8 cellular contexts compared by ENCODE assay signal in the genomic region with DNA sequence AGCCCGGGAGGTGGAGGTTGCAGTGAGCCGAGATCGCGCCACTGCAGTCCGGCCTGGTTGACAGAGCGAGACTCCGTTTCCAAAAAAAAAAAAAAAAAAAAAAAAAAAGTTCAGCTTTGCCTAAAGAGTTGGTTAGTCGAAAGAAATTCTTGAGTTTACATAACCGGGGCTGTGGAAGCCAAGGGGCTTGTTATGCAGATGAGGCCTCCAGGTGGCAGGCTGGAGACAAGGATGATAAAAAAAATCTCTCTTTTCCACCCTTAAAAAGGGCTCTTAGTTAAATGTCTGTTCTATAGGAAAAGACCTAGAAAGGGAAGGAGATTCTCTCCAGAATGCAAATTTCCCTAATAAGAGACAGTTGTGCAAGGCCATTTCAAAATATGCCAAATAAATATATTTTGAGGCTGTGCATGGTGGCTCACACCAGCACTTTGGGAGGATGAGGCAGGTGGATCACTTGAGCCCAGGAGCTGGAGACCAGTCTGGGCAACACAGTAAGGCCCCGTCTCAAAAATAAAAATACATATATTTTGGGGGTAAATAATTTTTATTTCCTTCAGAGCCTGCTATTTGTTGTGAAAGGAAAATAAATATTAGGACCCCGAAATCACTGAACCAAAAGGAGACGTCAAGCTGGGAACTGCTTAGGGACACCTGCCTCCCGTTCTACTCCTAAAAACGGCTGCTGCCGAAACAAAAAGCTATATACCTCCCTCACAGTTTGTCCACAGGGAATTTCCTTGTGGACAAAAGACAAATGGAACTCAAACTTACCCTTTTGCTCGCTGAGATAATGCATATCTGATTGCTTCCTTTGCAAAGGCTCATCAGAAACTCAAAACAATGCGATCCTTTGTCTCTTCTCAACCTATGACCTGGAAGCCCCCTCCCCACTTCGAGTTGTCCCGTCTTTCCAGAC. TPM values are rescaled to one million over a fixed set of nuclear protein-coding genes. Genes with fewer than 3 reads are reported as not detected.
DNase-seq lines count a peak whose midpoint lies in the region; FAIRE-seq and TF ChIP-seq lines count a peak whose summit lies in the region.

No MANE protein-coding gene starts in this region.

- H3K4me1 ChIP-seq in BE2C (no peaks in the 10 kb centered on the region), OCI-LY7 (ENCODE audit: insufficient read depth, low read length, poor library complexity, severe bottlenecking) (peaks cover 31% of the 10 kb centered on the region), ascending aorta (peaks cover 7 to 36% of the 10 kb centered on the region in 2 donors), sigmoid colon (peaks cover 0 to 44% (median 15%) of the 10 kb centered on the region in 4 donors)

- H3K27me3 ChIP-seq in BE2C, result no peaks in the 10 kb centered on the region
- H3K27me3 ChIP-seq in ascending aorta, result no peaks in the 10 kb centered on the region
- peaks cover under 1 to 12% (median 3%) of the 10 kb centered on the region in 3 donors for H3K27me3 ChIP-seq in sigmoid colon

- intact Hi-C loops in OCI-LY7 (cut with micrococcal nuclease; ENCODE audit: unreplicated experiment), result loop anchor here (1.0 to 10.0 kb wide), 4 partner anchors 50 to 143 kb away; no protein-coding TSS in a partner anchor
- intact Hi-C loops in ascending aorta (cut with DNase I), result loop anchor here (5.0 kb wide), 4 partner anchors 68 to 202 kb away; partner anchors contain the start of genes BET1L, PSMD13, RIC8A and RNH1
- intact Hi-C loops in sigmoid colon (cut with DNase I), result loop anchor here (2.0 to 10.0 kb wide), 6 partner anchors 53 to 200 kb away; partner anchors contain the start of genes BET1L, PSMD13, RIC8A and RNH1

- H3K27ac ChIP-seq in OCI-LY7 (ENCODE audit: low read depth, low read length, poor library complexity, severe bottlenecking) (no peak overlapping the region), ascending aorta (no peak overlapping the region), sigmoid colon (peak overlapping the region in 3 of 4 donors; percentile 14 to 86 (median 19))

- H3K36me3 ChIP-seq in BE2C (no peaks in the 10 kb centered on the region), OCI-LY7 (ENCODE audit: insufficient read depth, low read length) (no peaks in the 10 kb centered on the region), ascending aorta (no peaks in the 10 kb centered on the region), sigmoid colon (no peaks in the 10 kb centered on the region)

- FAIRE-seq in GM19239 (lab: Jason Lieb, UNC), result peak; percentile 76

- DNase-seq in BE2C (no peak), GM19239 (ENCODE audit: insufficient read length, low spot score) (peak; percentile 85), OCI-LY7 (ENCODE audit: low spot score) (peak; percentile 80), ascending aorta (ENCODE audit: low spot score in 2 of 2) (peak in 1 of 2 donors; percentile 85), hepatic stellate cell (ENCODE audit: low spot score) (peak; percentile 88), sigmoid colon (peak; percentile 90), globus pallidus (ENCODE audit: low spot score) (no peak), NK-92 (lab: John Stamatoyannopoulos, UW; ENCODE audit: unreplicated experiment) (no peak)

- H3K9me3 ChIP-seq in BE2C, result no peaks in the 10 kb centered on the region
- H3K9me3 ChIP-seq in OCI-LY7 (ENCODE audit: low read length), result no peaks in the 10 kb centered on the region
- H3K9me3 ChIP-seq in ascending aorta, result no peaks in the 10 kb centered on the region
- H3K9me3 ChIP-seq in sigmoid colon, result no peaks in the 10 kb centered on the region

- no peak for TF ChIP-seq POLR2A in sigmoid colon (IDR thresholded peaks at IDR 0.05)

- CTCF ChIA-PET in OCI-LY7 (lab: Charles Lee; ENCODE audit: unreplicated experiment), result interaction anchor here (0.6 to 1.1 kb wide), 3 partner anchors 50 to 208 kb away, joined by 3 to 4 read pairs (median 3); no protein-coding TSS in a partner anchor

- no peak overlapping the region for H3K4me2 ChIP-seq in OCI-LY7 (ENCODE audit: low read length)

- no peaks in the 10 kb centered on the region for H4K20me1 ChIP-seq in OCI-LY7 (ENCODE audit: insufficient read depth, low read length)

- no peak overlapping the region for H3K4me3 ChIP-seq in BE2C (ENCODE audit: low read depth, low read length)
- no peak overlapping the region for H3K4me3 ChIP-seq in OCI-LY7 (ENCODE audit: low read depth, low read length, poor library complexity, severe bottlenecking)
- no peak overlapping the region for H3K4me3 ChIP-seq in ascending aorta
- no peak overlapping the region for H3K4me3 ChIP-seq in sigmoid colon

- TF ChIP-seq EP300 in sigmoid colon (IDR thresholded peaks at IDR 0.05), result no peak

- 35 to 43% methylated on average over 19 of the region's 19 CpGs for WGBS in sigmoid colon, 2 donors

- H2AFZ ChIP-seq in OCI-LY7 (ENCODE audit: low read length), result no peak overlapping the region

- POLR2A ChIA-PET in OCI-LY7 (lab: Charles Lee), result interaction anchor here (0.6 to 1.5 kb wide), 4 partner anchors 12 to 187 kb away, joined by 3 to 6 read pairs (median 4); no protein-coding TSS in a partner anchor

- no TSS peak for BruUV-seq in OCI-LY7 (replicated peaks; lab: Mats Ljungman, UMichigan)

- H3K9me2 ChIP-seq in OCI-LY7 (ENCODE audit: insufficient read depth, low read length), result no peaks in the 10 kb centered on the region

- TF ChIP-seq CTCF in BE2C (IDR thresholded peaks at IDR 0.05; ENCODE audit: low read depth, low read length), result peak; percentile 39
- peak; percentile 85 for TF ChIP-seq CTCF in OCI-LY7 (conservative IDR thresholded peaks at IDR 0.05; ENCODE audit: low read length)
- peak; percentile 58 to 65 (median 64) for TF ChIP-seq CTCF in ascending aorta (IDR thresholded peaks at IDR 0.05)
- TF ChIP-seq CTCF in sigmoid colon (IDR thresholded peaks at IDR 0.05), result peak; percentile 64 to 80 (median 74)

- no peaks in the 10 kb centered on the region for H3K79me2 ChIP-seq in OCI-LY7 (ENCODE audit: insufficient read depth, low read depth, low read length)

RNA-seq across cellular contexts. Expression of gene IFITM2, which starts 2.4 kb away (rescaled TPM):
- 5.4 TPM for polyA plus RNA-seq in BE2C (2012; ENCODE audit: insufficient read depth, insufficient read length, low read depth)
- total RNA-seq in OCI-LY7 (2014; rRNA removed; shearing (Covaris generic)), result 9.5 and 22.1 TPM in 2 replicates
- total RNA-seq in OCI-LY7 (2022) (110 and 117 TPM in 2 replicates), ascending aorta (1,131 TPM), sigmoid colon (100 to 1,000 TPM in 3 of 4 donors, 10 to 100 TPM in 1; 79.8 to 187 (median 141) TPM)
- polyA plus RNA-seq in sigmoid colon, result 100 to 1,000 TPM in 2 of 3 donors, 10 to 100 TPM in 1; 73.3 to 461 (median 164) TPM

RNA-seq across cellular contexts. Expression of gene IFITM5, which starts 5.8 kb away (rescaled TPM):
- not detected for polyA plus RNA-seq in BE2C (2012; ENCODE audit: insufficient read depth, insufficient read length, low read depth)
- not detected in 2 replicates for total RNA-seq in OCI-LY7 (2014; rRNA removed; shearing (Covaris generic))
- total RNA-seq in OCI-LY7 (2022) (not detected in 2 replicates), ascending aorta (not detected), sigmoid colon (not detected)
- polyA plus RNA-seq in sigmoid colon, result not detected

RNA-seq across cellular contexts. Expression of gene IFITM1, which starts 8.7 kb away (rescaled TPM):
- not detected for polyA plus RNA-seq in BE2C (2012; ENCODE audit: insufficient read depth, insufficient read length, low read depth)
- total RNA-seq in OCI-LY7 (2014; rRNA removed; shearing (Covaris generic)), result 30.3 and 36.4 TPM in 2 replicates
- total RNA-seq in OCI-LY7 (2022), result 72.4 TPM in 2 replicates
- 650 TPM for total RNA-seq in ascending aorta
- total RNA-seq in sigmoid colon, result 10 to 100 TPM; 82.4 to 94.2 (median 92.6) TPM
- 100 to 1,000 TPM in 1 of 3 donors, 10 to 100 TPM in 2; 41.2 to 580 (median 58.9) TPM for polyA plus RNA-seq in sigmoid colon

RNA-seq across cellular contexts. Expression of gene IFITM3, which starts 15.5 kb away (rescaled TPM):
- polyA plus RNA-seq in BE2C (2012; ENCODE audit: insufficient read depth, insufficient read length, low read depth), result 2.7 TPM
- total RNA-seq in OCI-LY7 (2014; rRNA removed; shearing (Covaris generic)), result 0.95 and 1.5 TPM in 2 replicates
- total RNA-seq in OCI-LY7 (2022), result 1.5 and 2.2 TPM in 2 replicates
- 1,421 TPM for total RNA-seq in ascending aorta
- total RNA-seq in sigmoid colon, result 100 to 1,000 TPM; 278 to 463 (median 291) TPM
- polyA plus RNA-seq in sigmoid colon, result 1,000 to 10,000 TPM in 1 of 3 donors, 100 to 1,000 TPM in 2; 116 to 1,104 (median 383) TPM

RNA-seq across cellular contexts. Expression of gene PGGHG, which starts 16.2 kb away (rescaled TPM):
- 0.51 TPM for polyA plus RNA-seq in BE2C (2012; ENCODE audit: insufficient read depth, insufficient read length, low read depth)
- total RNA-seq in OCI-LY7 (2014; rRNA removed; shearing (Covaris generic)), result 6.3 and 7.0 TPM in 2 replicates
- total RNA-seq in OCI-LY7 (2022) (0.93 and 1.2 TPM in 2 replicates), ascending aorta (155 TPM), sigmoid colon (10 to 100 TPM; 11.4 to 15.3 (median 13.6) TPM)
- polyA plus RNA-seq in sigmoid colon, result 10 to 100 TPM in 1 of 3 donors, 1 to 10 TPM in 2; 1.6 to 68.0 (median 3.6) TPM

Comparison
In these comparisons a context has a peak if more than half of its experiments do, and no peak if none do; other contexts are left out.
1. DNase-seq: peak in GM19239 (single experiment), OCI-LY7 (single experiment), hepatic stellate cell (single experiment) and sigmoid colon (single experiment); none in BE2C (single experiment), globus pallidus (single experiment) and NK-92 (single experiment).
2. H3K27ac ChIP-seq: peak in sigmoid colon (3 of 4); none in OCI-LY7 (single experiment) and ascending aorta (0 of 2).
3. Peak in every context shown above with its lines, with median percentiles within 50 percentile points of each other: CTCF ChIP-seq.